In genomic region chr6:134622382-134623173, GRCh38 we compare ENCODE assay signal across 27 cellular contexts.
DNase-seq lines count a peak whose midpoint lies in the region; ATAC-seq and TF ChIP-seq lines count a peak whose summit lies in the region.
"Had no signal": no experiment of that assay in that cellular context is flagged by ENCODE, and none has a peak within 500 bp of the region (broad histone marks: within the 10 kb centered on the region; RNA-seq: fewer than 3 reads in every experiment).

No MANE protein-coding gene starts in this region.

- H3K4me2 ChIP-seq in GM23338 = no peak overlapping the region

- peak overlapping the region; percentile 72; the same call in 1 of the 2 replicates for H2AFZ ChIP-seq in GM23338

- no peaks in the 10 kb centered on the region for H3K27me3 Mint-ChIP-seq in GM23338 (ENCODE audit: insufficient read depth, low read depth, poor library complexity)
- peaks cover 25% of the 10 kb centered on the region for H3K27me3 Mint-ChIP-seq in activated naive CD4-positive, alpha-beta T cell treated with anti-CD3 and anti-CD28 coated beads, Interleukin-2, amount 10 ng/mL, durations not matched to agents 7 days and 5 days
- H3K27me3 Mint-ChIP-seq: stimulated activated naive CD8-positive, alpha-beta T cell treated with anti-CD3 and anti-CD28 coated beads, Interleukin-15, amount 100 ng/mL, for 72 hours had no signal

- H3K9me2 ChIP-seq in GM23338 (ENCODE audit: insufficient read depth) = 0 out of 2 replicates have a peak, but pooled peaks cover 5% of the 10 kb centered on the region

- H3K4me3 Mint-ChIP-seq in GM23338 = no peak overlapping the region
- no peak overlapping the region for H3K4me3 Mint-ChIP-seq in activated naive CD4-positive, alpha-beta T cell treated with anti-CD3 and anti-CD28 coated beads, Interleukin-2, amount 10 ng/mL, durations not matched to agents 7 days and 5 days
- H3K4me3 Mint-ChIP-seq: activated T-cell treated with anti-CD3 and anti-CD28 coated beads, Interleukin-2, amount 50 U/mL, for 4 hours; brain; stimulated activated naive CD8-positive, alpha-beta T cell treated with anti-CD3 and anti-CD28 coated beads, Interleukin-15, amount 100 ng/mL, for 72 hours; WTC11 had no signal

- CTCF ChIA-PET in activated naive CD4-positive, alpha-beta T cell treated with anti-CD3 and anti-CD28 coated beads, Interleukin-2, amount 10 ng/mL, durations not matched to agents 7 days and 5 days (lab: Charles Lee) = interaction anchor here (0.7 to 2.0 kb wide), 3 partner anchors 18 to 500 kb away, joined by 3 to 11 read pairs (median 4); no protein-coding TSS in a partner anchor

- TF ChIP-seq CTCF in GM23338 (conservative IDR thresholded peaks at IDR 0.05; ENCODE audit: low read depth in 2 of 2) (no peak), VCaP (conservative IDR thresholded peaks at IDR 0.05) (no peak)

- no peaks in the 10 kb centered on the region for H3K27me3 ChIP-seq in GM23338 (ENCODE audit: insufficient read depth)
- H3K27me3 ChIP-seq: MG63, tibial nerve had no signal

- H3K4me1 Mint-ChIP-seq in GM23338 = peaks cover 18% of the 10 kb centered on the region; the same call in 2 of the 3 replicates
- peaks cover 4% of the 10 kb centered on the region for H3K4me1 Mint-ChIP-seq in activated naive CD4-positive, alpha-beta T cell treated with anti-CD3 and anti-CD28 coated beads, Interleukin-2, amount 10 ng/mL, durations not matched to agents 7 days and 5 days

- H3K4me1 ChIP-seq in GM23338 (ENCODE audit: insufficient read depth) = no peaks in the 10 kb centered on the region
- H3K4me1 ChIP-seq: tibial nerve had no signal

- intact Hi-C loops in left colon (cut with DNase I, micrococcal nuclease) = no loop called here

- H3K9me3 Mint-ChIP-seq in GM23338 = no peaks in the 10 kb centered on the region; the same call in 2 of the 3 replicates
- H3K9me3 Mint-ChIP-seq in activated naive CD4-positive, alpha-beta T cell treated with anti-CD3 and anti-CD28 coated beads, Interleukin-2, amount 10 ng/mL, durations not matched to agents 7 days and 5 days = no peaks in the 10 kb centered on the region
- H3K9me3 Mint-ChIP-seq: activated T-cell treated with anti-CD3 and anti-CD28 coated beads, Interleukin-2, amount 50 U/mL, for 4 hours; brain; stimulated activated naive CD8-positive, alpha-beta T cell treated with anti-CD3 and anti-CD28 coated beads, Interleukin-15, amount 100 ng/mL, for 72 hours; WTC11 had no signal

- H3K4me3 ChIP-seq in GM23338 (no peak overlapping the region), skin epidermis (no peak overlapping the region)
- H3K4me3 ChIP-seq: K562, MG63, tibial nerve had no signal

- H3K27ac ChIP-seq in GM23338 (ENCODE audit: low read depth) = no peak overlapping the region
- peak overlapping the region; percentile 11; the same call in 1 of the 2 replicates for H3K27ac ChIP-seq in VCaP
- peak overlapping the region; percentile 70 for H3K27ac ChIP-seq in epithelial cell of prostate
- peak overlapping the region in 20 of 21 experiments; percentile 38 to 87 (median 76) for H3K27ac ChIP-seq in skin epidermis
- H3K27ac ChIP-seq: tibial nerve had no signal

- no peak overlapping the region for H3K27ac Mint-ChIP-seq in GM23338
- H3K27ac Mint-ChIP-seq in activated naive CD4-positive, alpha-beta T cell treated with anti-CD3 and anti-CD28 coated beads, Interleukin-2, amount 10 ng/mL, durations not matched to agents 7 days and 5 days = no peak overlapping the region
- H3K27ac Mint-ChIP-seq: stimulated activated naive CD8-positive, alpha-beta T cell treated with anti-CD3 and anti-CD28 coated beads, Interleukin-15, amount 100 ng/mL, for 72 hours; WTC11 had no signal

- no peaks in the 10 kb centered on the region for H3K79me2 ChIP-seq in GM23338 (replicated peaks; ENCODE audit: insufficient read depth)

- ATAC-seq in GM23338 (peak; percentile 60), left colon (no peak)
- ATAC-seq: activated T-cell treated with anti-CD3 and anti-CD28 coated beads, Interleukin-2, amount 50 U/mL, for 4 hours; K562; WTC11 had no signal

- DNase-seq in GM23338 (ENCODE audit: low spot score) (no peak), epithelial cell of prostate (ENCODE audit: low read depth, low spot score) (no peak), NCI-H446 treated with DMSO at 0.1 percent for 48 hours (lab: John Stamatoyannopoulos, UW) (no peak), left colon (no peak)
- DNase-seq in activated naive CD4-positive, alpha-beta T cell treated with anti-CD3 and anti-CD28 coated beads, Interleukin-2, amount 10 ng/mL, durations not matched to agents 7 days and 5 days = no peak
- no peak for DNase-seq in stimulated activated CD4-positive, alpha-beta T cell treated with anti-CD3 and anti-CD28 coated beads, Interleukin-2, amount 100 ng/mL, for 48 hours
- DNase-seq: ACHN; activated CD4-positive, alpha-beta T cell treated with anti-CD3 and anti-CD28 coated beads, Interleukin-2, amount 50 U/mL, for 1 hour; activated T-cell treated with anti-CD3 and anti-CD28 coated beads, Interleukin-2, amount 50 U/mL, for 4 hours; COR-L47; effector CD4-positive, alpha-beta T cell; erythroblast; GF-D8; HCEC 1CT; mesendoderm; NCI-H1417 treated with DMSO at 0.1 percent for 48 hours; NCI-H2081 treated with DMSO at 0.1 percent for 48 hours; NCI-H510A; SHP77 treated with DMSO at 0.1 percent for 48 hours; stimulated activated naive CD8-positive, alpha-beta T cell treated with anti-CD3 and anti-CD28 coated beads, Interleukin-15, amount 100 ng/mL, for 72 hours had no signal

- H3F3A ChIP-seq in GM23338 (replicated peaks; ENCODE audit: low read depth) = no peaks in the 10 kb centered on the region

- no peaks in the 10 kb centered on the region for H3K36me3 ChIP-seq in GM23338 (ENCODE audit: insufficient read depth)
- H3K36me3 ChIP-seq: MG63, tibial nerve had no signal

- no peaks in the 10 kb centered on the region for H3K36me3 Mint-ChIP-seq in GM23338 (ENCODE audit: low read depth)
- H3K36me3 Mint-ChIP-seq in activated naive CD4-positive, alpha-beta T cell treated with anti-CD3 and anti-CD28 coated beads, Interleukin-2, amount 10 ng/mL, durations not matched to agents 7 days and 5 days = no peaks in the 10 kb centered on the region
- H3K36me3 Mint-ChIP-seq: brain, WTC11 had no signal

- H4K20me1 ChIP-seq in GM23338 (replicated peaks; ENCODE audit: insufficient read depth) = no peaks in the 10 kb centered on the region

TF ChIP-seq in GM23338, 12 proteins besides CTCF, POLR2A, EP300 and RAD21 (continues in another document):
- TF ChIP-seq EZH2 (IDR thresholded peaks at IDR 0.05; ENCODE audit: low read depth, unreplicated experiment) = no peak
- no peak for TF ChIP-seq POLR2AphosphoS5 (IDR thresholded peaks at IDR 0.05; ENCODE audit: low read depth)
- TF ChIP-seq ZNF331 (CRISPR knock-in tag; IDR thresholded peaks at IDR 0.05; ENCODE audit: low read depth) = no peak
- TF ChIP-seq, protein P1, sequence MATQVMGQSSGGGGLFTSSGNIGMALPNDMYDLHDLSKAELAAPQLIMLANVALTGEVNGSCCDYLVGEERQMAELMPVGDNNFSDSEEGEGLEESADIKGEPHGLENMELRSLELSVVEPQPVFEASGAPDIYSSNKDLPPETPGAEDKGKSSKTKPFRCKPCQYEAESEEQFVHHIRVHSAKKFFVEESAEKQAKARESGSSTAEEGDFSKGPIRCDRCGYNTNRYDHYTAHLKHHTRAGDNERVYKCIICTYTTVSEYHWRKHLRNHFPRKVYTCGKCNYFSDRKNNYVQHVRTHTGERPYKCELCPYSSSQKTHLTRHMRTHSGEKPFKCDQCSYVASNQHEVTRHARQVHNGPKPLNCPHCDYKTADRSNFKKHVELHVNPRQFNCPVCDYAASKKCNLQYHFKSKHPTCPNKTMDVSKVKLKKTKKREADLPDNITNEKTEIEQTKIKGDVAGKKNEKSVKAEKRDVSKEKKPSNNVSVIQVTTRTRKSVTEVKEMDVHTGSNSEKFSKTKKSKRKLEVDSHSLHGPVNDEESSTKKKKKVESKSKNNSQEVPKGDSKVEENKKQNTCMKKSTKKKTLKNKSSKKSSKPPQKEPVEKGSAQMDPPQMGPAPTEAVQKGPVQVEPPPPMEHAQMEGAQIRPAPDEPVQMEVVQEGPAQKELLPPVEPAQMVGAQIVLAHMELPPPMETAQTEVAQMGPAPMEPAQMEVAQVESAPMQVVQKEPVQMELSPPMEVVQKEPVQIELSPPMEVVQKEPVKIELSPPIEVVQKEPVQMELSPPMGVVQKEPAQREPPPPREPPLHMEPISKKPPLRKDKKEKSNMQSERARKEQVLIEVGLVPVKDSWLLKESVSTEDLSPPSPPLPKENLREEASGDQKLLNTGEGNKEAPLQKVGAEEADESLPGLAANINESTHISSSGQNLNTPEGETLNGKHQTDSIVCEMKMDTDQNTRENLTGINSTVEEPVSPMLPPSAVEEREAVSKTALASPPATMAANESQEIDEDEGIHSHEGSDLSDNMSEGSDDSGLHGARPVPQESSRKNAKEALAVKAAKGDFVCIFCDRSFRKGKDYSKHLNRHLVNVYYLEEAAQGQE (IDR thresholded peaks at IDR 0.05; ENCODE audit: unreplicated experiment) = no peak
